ENCODE assay signal across 1 cellular context in the genomic region with DNA sequence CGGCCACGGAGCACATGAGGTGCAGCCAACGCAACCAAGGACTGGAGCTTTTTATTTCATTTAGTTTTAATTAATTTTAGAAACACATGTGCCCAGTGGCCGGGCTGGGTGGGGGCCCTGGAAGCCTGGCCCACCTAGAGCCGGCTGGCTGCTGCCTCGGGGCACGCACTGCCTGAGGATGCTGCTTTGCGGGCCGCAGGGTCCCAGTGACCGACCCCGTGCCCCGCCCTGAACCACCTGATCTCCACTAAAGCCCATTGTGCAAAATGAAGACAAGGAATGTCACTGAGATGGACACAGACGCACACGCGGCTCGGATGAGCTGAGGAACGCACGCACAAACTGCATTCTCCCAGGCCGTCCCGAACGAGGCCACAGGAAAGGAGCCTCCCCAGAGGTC.
TF ChIP-seq lines count a peak whose summit lies in the region.

No MANE protein-coding gene starts in this region.

TF ChIP-seq in WTC11, 78 proteins besides CTCF, POLR2A, EP300 and RAD21 (continued from another document):
- TF ChIP-seq, protein P1, sequence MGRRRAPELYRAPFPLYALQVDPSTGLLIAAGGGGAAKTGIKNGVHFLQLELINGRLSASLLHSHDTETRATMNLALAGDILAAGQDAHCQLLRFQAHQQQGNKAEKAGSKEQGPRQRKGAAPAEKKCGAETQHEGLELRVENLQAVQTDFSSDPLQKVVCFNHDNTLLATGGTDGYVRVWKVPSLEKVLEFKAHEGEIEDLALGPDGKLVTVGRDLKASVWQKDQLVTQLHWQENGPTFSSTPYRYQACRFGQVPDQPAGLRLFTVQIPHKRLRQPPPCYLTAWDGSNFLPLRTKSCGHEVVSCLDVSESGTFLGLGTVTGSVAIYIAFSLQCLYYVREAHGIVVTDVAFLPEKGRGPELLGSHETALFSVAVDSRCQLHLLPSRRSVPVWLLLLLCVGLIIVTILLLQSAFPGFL (CRISPR knock-in tag; IDR thresholded peaks at IDR 0.05; ENCODE audit: borderline replicate concordance): no peak
- no peak for TF ChIP-seq TEAD1 (CRISPR knock-in tag; IDR thresholded peaks at IDR 0.05)
- TF ChIP-seq PRDM15 (CRISPR knock-in tag; IDR thresholded peaks at IDR 0.05): no peak
- no peak for TF ChIP-seq JAZF1 (CRISPR knock-in tag; IDR thresholded peaks at IDR 0.05)
- no peak for TF ChIP-seq GABPB1 (CRISPR knock-in tag; IDR thresholded peaks at IDR 0.05)
- TF ChIP-seq AR (CRISPR knock-in tag; IDR thresholded peaks at IDR 0.05): no peak
- TF ChIP-seq, protein P2, sequence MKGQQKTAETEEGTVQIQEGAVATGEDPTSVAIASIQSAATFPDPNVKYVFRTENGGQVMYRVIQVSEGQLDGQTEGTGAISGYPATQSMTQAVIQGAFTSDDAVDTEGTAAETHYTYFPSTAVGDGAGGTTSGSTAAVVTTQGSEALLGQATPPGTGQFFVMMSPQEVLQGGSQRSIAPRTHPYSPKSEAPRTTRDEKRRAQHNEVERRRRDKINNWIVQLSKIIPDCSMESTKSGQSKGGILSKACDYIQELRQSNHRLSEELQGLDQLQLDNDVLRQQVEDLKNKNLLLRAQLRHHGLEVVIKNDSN (CRISPR knock-in tag; IDR thresholded peaks at IDR 0.05): no peak
- no peak for TF ChIP-seq FOXJ3 (CRISPR knock-in tag; IDR thresholded peaks at IDR 0.05; ENCODE audit: borderline replicate concordance)
- TF ChIP-seq ZBTB21 (CRISPR knock-in tag; IDR thresholded peaks at IDR 0.05; ENCODE audit: borderline replicate concordance): no peak
- no peak for TF ChIP-seq ATF1 (CRISPR knock-in tag; IDR thresholded peaks at IDR 0.05)
- TF ChIP-seq, protein P3, sequence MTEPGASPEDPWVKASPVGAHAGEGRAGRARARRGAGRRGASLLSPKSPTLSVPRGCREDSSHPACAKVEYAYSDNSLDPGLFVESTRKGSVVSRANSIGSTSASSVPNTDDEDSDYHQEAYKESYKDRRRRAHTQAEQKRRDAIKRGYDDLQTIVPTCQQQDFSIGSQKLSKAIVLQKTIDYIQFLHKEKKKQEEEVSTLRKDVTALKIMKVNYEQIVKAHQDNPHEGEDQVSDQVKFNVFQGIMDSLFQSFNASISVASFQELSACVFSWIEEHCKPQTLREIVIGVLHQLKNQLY (CRISPR knock-in tag; IDR thresholded peaks at IDR 0.05): no peak
- TF ChIP-seq, protein P4, sequence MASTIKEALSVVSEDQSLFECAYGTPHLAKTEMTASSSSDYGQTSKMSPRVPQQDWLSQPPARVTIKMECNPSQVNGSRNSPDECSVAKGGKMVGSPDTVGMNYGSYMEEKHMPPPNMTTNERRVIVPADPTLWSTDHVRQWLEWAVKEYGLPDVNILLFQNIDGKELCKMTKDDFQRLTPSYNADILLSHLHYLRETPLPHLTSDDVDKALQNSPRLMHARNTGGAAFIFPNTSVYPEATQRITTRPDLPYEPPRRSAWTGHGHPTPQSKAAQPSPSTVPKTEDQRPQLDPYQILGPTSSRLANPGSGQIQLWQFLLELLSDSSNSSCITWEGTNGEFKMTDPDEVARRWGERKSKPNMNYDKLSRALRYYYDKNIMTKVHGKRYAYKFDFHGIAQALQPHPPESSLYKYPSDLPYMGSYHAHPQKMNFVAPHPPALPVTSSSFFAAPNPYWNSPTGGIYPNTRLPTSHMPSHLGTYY (CRISPR knock-in tag; IDR thresholded peaks at IDR 0.05): no peak
- no peak for TF ChIP-seq EMX1 (CRISPR knock-in tag; IDR thresholded peaks at IDR 0.05)
- TF ChIP-seq, protein P5, sequence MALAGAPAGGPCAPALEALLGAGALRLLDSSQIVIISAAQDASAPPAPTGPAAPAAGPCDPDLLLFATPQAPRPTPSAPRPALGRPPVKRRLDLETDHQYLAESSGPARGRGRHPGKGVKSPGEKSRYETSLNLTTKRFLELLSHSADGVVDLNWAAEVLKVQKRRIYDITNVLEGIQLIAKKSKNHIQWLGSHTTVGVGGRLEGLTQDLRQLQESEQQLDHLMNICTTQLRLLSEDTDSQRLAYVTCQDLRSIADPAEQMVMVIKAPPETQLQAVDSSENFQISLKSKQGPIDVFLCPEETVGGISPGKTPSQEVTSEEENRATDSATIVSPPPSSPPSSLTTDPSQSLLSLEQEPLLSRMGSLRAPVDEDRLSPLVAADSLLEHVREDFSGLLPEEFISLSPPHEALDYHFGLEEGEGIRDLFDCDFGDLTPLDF (CRISPR knock-in tag; IDR thresholded peaks at IDR 0.05): no peak
- TF ChIP-seq FOXP4 (CRISPR knock-in tag; IDR thresholded peaks at IDR 0.05): no peak
